In the genomic region with DNA sequence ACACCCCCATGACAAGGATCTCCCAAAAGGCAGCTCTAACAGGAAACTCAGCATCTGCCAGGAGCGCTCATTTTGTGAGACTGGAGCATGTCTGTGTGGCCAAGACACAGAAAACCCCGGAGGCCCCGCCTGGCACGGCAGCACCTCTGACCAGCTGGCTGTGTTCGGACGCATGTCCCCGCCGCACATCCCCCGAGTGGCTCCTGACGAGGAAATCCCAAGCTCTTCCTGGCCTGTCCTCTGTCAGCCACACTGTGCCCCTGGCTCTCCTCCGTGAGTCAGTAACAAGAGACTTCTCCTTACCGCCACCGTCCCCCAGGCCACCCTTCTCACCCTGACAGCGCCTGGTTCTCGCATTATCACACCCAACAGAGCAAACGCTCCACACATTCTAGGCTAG, we compare ENCODE assay signal across 17 cellular contexts. TPM values are rescaled to one million over a fixed set of nuclear protein-coding genes. Genes with fewer than 3 reads are reported as not detected.
"Had no signal": no experiment of that assay in that cellular context is flagged by ENCODE, and none has a peak within 500 bp of the region (broad histone marks: within the 10 kb centered on the region; RNA-seq: fewer than 3 reads in every experiment).

No MANE protein-coding gene starts in this region.

- H3K27ac ChIP-seq: ascending aorta, lower lobe of right lung, right lobe of liver, suprapubic skin had no signal

- H3K27me3 Mint-ChIP-seq: activated naive CD8-positive, alpha-beta T cell treated with anti-CD3 and anti-CD28 coated beads, Interleukin-2, amount 50 U/mL, for 24 hours; progenitor cell of endocrine pancreas; type B pancreatic cell had no signal

- ATAC-seq: activated naive CD8-positive, alpha-beta T cell treated with anti-CD3 and anti-CD28 coated beads, Interleukin-2, amount 50 U/mL, for 24 hours; lower lobe of right lung had no signal

- H3K27me3 ChIP-seq: ascending aorta, right lobe of liver, suprapubic skin had no signal

- H3K4me3 ChIP-seq: ascending aorta, lower lobe of right lung, right lobe of liver, suprapubic skin had no signal

- H3K27ac Mint-ChIP-seq: activated CD4-positive, alpha-beta memory T cell treated with anti-CD3 and anti-CD28 coated beads, Interleukin-2, amount 10 ng/mL, durations not matched to agents 7 days and 5 days; activated naive CD8-positive, alpha-beta T cell treated with anti-CD3 and anti-CD28 coated beads, Interleukin-2, amount 50 U/mL, for 24 hours; activated T-helper 1 cell treated with anti-CD3 and anti-CD28 coated beads, Interleukin-12 subunit alpha, Interleukin-12 subunit beta, Interleukin-2, Interleukin-4 antibody, amounts not matched to agents 30 ng/mL and 10 ng/mL and 1 ng/mL, durations not matched to agents 14 hours and 24 hours and 36 hours; type B pancreatic cell had no signal

- H3K4me1 ChIP-seq: ascending aorta, lower lobe of right lung, right lobe of liver, suprapubic skin had no signal

- DNase-seq: activated CD4-positive, alpha-beta memory T cell treated with anti-CD3 and anti-CD28 coated beads, Interleukin-2, amount 10 ng/mL, durations not matched to agents 7 days and 5 days; activated CD4-positive, alpha-beta T cell treated with anti-CD3 and anti-CD28 coated beads for 1 hour; activated CD8-positive, alpha-beta memory T cell treated with anti-CD3 and anti-CD28 coated beads, Interleukin-2, amount 50 U/mL, for 48 hours; activated naive CD4-positive, alpha-beta T cell treated with Interleukin-2 at 50 U/mL for 16 hours; activated naive CD8-positive, alpha-beta T cell treated with anti-CD3 and anti-CD28 coated beads, Interleukin-2, amount 50 U/mL, for 24 hours; foreskin melanocyte; kidney glomerular epithelial cell; lower lobe of right lung; midbrain; nucleus accumbens; right lobe of liver; stimulated activated naive CD4-positive, alpha-beta T cell had no signal

- H3K36me3 Mint-ChIP-seq: type B pancreatic cell had no signal

- H3K4me3 Mint-ChIP-seq: activated CD4-positive, alpha-beta memory T cell treated with anti-CD3 and anti-CD28 coated beads, Interleukin-2, amount 10 ng/mL, durations not matched to agents 7 days and 5 days; activated naive CD8-positive, alpha-beta T cell treated with anti-CD3 and anti-CD28 coated beads, Interleukin-2, amount 50 U/mL, for 24 hours; activated T-helper 1 cell treated with anti-CD3 and anti-CD28 coated beads, Interleukin-12 subunit alpha, Interleukin-12 subunit beta, Interleukin-2, Interleukin-4 antibody, amounts not matched to agents 30 ng/mL and 10 ng/mL and 1 ng/mL, durations not matched to agents 14 hours and 24 hours and 36 hours; type B pancreatic cell had no signal

- H3K36me3 ChIP-seq: ascending aorta, right lobe of liver had no signal

- H3K9me3 Mint-ChIP-seq: activated CD4-positive, alpha-beta memory T cell treated with anti-CD3 and anti-CD28 coated beads, Interleukin-2, amount 10 ng/mL, durations not matched to agents 7 days and 5 days; activated naive CD8-positive, alpha-beta T cell treated with anti-CD3 and anti-CD28 coated beads, Interleukin-2, amount 50 U/mL, for 24 hours; activated T-helper 1 cell treated with anti-CD3 and anti-CD28 coated beads, Interleukin-12 subunit alpha, Interleukin-12 subunit beta, Interleukin-2, Interleukin-4 antibody, amounts not matched to agents 30 ng/mL and 10 ng/mL and 1 ng/mL, durations not matched to agents 14 hours and 24 hours and 36 hours; type B pancreatic cell had no signal

RNA-seq across cellular contexts. Expression of a gene that starts 57.6 kb away (rescaled TPM):
- total RNA-seq: activated CD4-positive, alpha-beta memory T cell treated with anti-CD3 and anti-CD28 coated beads, Interleukin-2, amount 10 ng/mL, durations not matched to agents 7 days and 5 days; activated T-helper 1 cell treated with anti-CD3 and anti-CD28 coated beads, Interleukin-12 subunit alpha, Interleukin-12 subunit beta, Interleukin-2, Interleukin-4 antibody, amounts not matched to agents 30 ng/mL and 10 ng/mL and 1 ng/mL, durations not matched to agents 14 hours and 24 hours and 36 hours; progenitor cell of endocrine pancreas had no signal
